In the genomic region with DNA sequence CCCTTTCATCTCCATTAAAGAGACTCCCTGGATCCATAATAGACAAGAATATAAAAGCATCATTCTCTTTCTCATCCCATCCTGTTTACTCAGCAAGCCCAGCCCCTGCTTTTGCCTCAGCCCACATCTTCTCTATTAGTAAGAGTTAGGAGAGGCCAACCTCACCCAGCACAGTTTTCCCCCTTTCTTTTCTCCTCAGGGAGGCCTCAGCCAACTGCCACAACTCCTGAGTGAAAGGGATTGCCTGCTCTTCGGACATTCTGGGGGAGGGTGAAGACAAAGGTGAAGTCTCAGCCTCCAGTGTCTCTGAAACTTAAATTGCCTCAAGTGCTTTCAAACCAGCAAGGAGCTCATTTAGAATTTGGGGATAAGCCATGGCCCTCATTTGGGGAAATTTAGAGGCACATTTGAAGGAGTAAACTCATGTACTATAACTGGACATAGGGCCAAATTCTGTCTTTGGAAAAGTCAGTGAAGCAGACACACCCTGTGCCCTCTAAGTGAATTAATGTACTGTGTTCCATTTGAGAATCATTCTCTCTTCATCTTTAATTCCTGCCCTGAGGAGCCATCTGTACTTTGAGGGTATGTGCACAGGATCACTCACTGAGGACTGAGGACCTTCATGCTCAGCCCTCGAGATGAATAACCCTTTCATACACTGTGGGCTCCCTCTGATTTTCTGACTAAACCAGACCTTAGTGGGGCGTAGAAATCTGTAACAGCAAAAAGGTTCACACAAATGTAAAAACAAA, we compare ENCODE assay signal across 14 cellular contexts.
"Had no signal": no experiment of that assay in that cellular context is flagged by ENCODE, and none has a peak within 500 bp of the region (broad histone marks: within the 10 kb centered on the region; RNA-seq: fewer than 3 reads in every experiment).

No MANE protein-coding gene starts in this region.

- H3K27me3 ChIP-seq: gastrocnemius medialis, left lung, sigmoid colon, suprapubic skin, upper lobe of left lung had no signal

- H3K4me3 ChIP-seq: gastrocnemius medialis, heart right ventricle, left lung, sigmoid colon, suprapubic skin, upper lobe of left lung had no signal

- DNase-seq: activated CD4-positive, alpha-beta T cell treated with anti-CD3 and anti-CD28 coated beads for 48 hours; activated CD8-positive, alpha-beta memory T cell treated with anti-CD3 and anti-CD28 coated beads, Interleukin-2, amount 50 U/mL, for 48 hours; activated CD8-positive, alpha-beta T cell treated with anti-CD3 and anti-CD28 coated beads, Interleukin-2, amount 10 ng/mL, durations not matched to agents 7 days and 5 days; activated naive CD8-positive, alpha-beta T cell treated with anti-CD3 and anti-CD28 coated beads, Interleukin-2, amount 10 ng/mL, durations not matched to agents 7 days and 5 days; anterior cingulate cortex; gastrocnemius medialis; heart right ventricle; left lung; natural killer cell; sigmoid colon; stimulated activated CD4-positive, alpha-beta T cell treated with anti-CD3 and anti-CD28 coated beads, Interleukin-2, amount 100 ng/mL, for 24 hours; stimulated activated naive CD4-positive, alpha-beta T cell treated with Interleukin-2 at 50 U/mL for 16 hours; upper lobe of left lung had no signal

- H3K9me3 ChIP-seq: gastrocnemius medialis, heart right ventricle, left lung, sigmoid colon, suprapubic skin, upper lobe of left lung had no signal

- H3K27ac ChIP-seq: gastrocnemius medialis, heart right ventricle, left lung, sigmoid colon, suprapubic skin, upper lobe of left lung had no signal

- H3K4me1 ChIP-seq: gastrocnemius medialis, left lung, sigmoid colon, upper lobe of left lung had no signal

- H3K36me3 ChIP-seq: gastrocnemius medialis, heart right ventricle, left lung, sigmoid colon, suprapubic skin, upper lobe of left lung had no signal

- ATAC-seq: activated CD8-positive, alpha-beta T cell treated with anti-CD3 and anti-CD28 coated beads, Interleukin-2, amount 10 ng/mL, durations not matched to agents 7 days and 5 days; gastrocnemius medialis; heart right ventricle; left lung; natural killer cell had no signal
